In genomic region chr16:49158029-49158642, GRCh38 we compare ENCODE assay signal across 8 cellular contexts.
DNase-seq lines count a peak whose midpoint lies in the region; FAIRE-seq and TF ChIP-seq lines count a peak whose summit lies in the region.
"Had no signal": no experiment of that assay in that cellular context is flagged by ENCODE, and none has a peak within 500 bp of the region (broad histone marks: within the 10 kb centered on the region; RNA-seq: fewer than 3 reads in every experiment).

No MANE protein-coding gene starts in this region.

- peak; percentile 11 for DNase-seq in GM12891 (ENCODE audit: insufficient read length, low spot score)
- peak; percentile 0 for DNase-seq in LHCN-M2 (ENCODE audit: low read depth)
- peak; percentile 3 for DNase-seq in astrocyte of the spinal cord (ENCODE audit: low read depth, low spot score)
- DNase-seq in mesothelial cell of epicardium (ENCODE audit: low spot score in 2 of 2, unreplicated experiment in 2 of 2) = peak; percentile 37 to 51
- no peak for DNase-seq in amygdala (lab: John Stamatoyannopoulos, UW)
- DNase-seq in NCI-H1048 (lab: John Stamatoyannopoulos, UW) = no peak
- DNase-seq in GDM1 (lab: John Stamatoyannopoulos, UW) = no peak
- DNase-seq: cortex of kidney had no signal

- peaks cover 3% of the 10 kb centered on the region for H3K27me3 Mint-ChIP-seq in mesothelial cell of epicardium (ENCODE audit: low read depth)

- H3K4me3 Mint-ChIP-seq in mesothelial cell of epicardium = no peak overlapping the region

- no peak for TF ChIP-seq POLR2A in GM12891 (IDR thresholded peaks at IDR 0.05; ENCODE audit: low read depth, low read length)

- no peak for TF ChIP-seq CTCF in astrocyte of the spinal cord (IDR thresholded peaks at IDR 0.05; ENCODE audit: low read depth, low read length)
- TF ChIP-seq CTCF in mesothelial cell of epicardium (IDR thresholded peaks at IDR 0.05; ENCODE audit: unreplicated experiment) = no peak

- in situ Hi-C loops in astrocyte of the spinal cord (cut with HindIII; ENCODE audit: low sequenced_read_pairs) = no loop called here

- H3K9me3 Mint-ChIP-seq in mesothelial cell of epicardium = peaks cover 7% of the 10 kb centered on the region

- H3K27ac Mint-ChIP-seq in mesothelial cell of epicardium = no peak overlapping the region

- H3K4me1 Mint-ChIP-seq in mesothelial cell of epicardium = no peaks in the 10 kb centered on the region

- H3K4me3 ChIP-seq in astrocyte of the spinal cord (ENCODE audit: low read depth, low read length) = no peak overlapping the region

- no peak for FAIRE-seq in GM12891 (lab: Jason Lieb, UNC)

- H3K36me3 Mint-ChIP-seq in mesothelial cell of epicardium = no peaks in the 10 kb centered on the region

TF ChIP-seq in GM12891, 5 proteins besides CTCF, POLR2A, EP300 and RAD21:
- TF ChIP-seq PAX5 (IDR thresholded peaks at IDR 0.05; ENCODE audit: insufficient read depth, low read length, severe bottlenecking) (no peak), POU2F2 (IDR thresholded peaks at IDR 0.05; ENCODE audit: low read depth, low read length) (no peak)

Comparison
In these comparisons a context has a peak if more than half of its experiments do, and no peak if none do; other contexts are left out.
1. DNase-seq: peak in GM12891 (single experiment), LHCN-M2 (single experiment), astrocyte of the spinal cord (single experiment) and mesothelial cell of epicardium (2 of 2); none in amygdala (0 of 56), NCI-H1048 (single experiment) and GDM1 (single experiment).